In the genomic region with DNA sequence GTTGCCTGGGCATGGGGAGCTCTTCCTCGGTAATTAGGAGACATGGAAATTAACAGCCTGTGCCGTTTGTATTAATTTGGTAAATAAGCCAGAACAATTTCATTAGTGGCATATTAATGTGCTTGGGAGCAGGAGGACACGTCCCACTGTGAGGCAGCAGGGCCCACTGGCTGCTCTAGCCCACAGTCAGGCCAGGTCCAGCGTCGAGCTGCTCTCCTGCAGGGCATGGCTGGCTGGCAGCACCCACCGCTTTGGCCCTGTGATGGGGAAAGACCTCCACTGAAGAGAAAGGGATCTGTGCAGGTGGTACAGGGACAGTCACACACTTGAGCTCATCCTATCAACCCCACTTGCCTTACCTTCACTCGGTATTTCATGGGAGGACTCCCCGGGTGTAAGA, we compare ENCODE assay signal across 19 cellular contexts. TPM values are rescaled to one million over a fixed set of nuclear protein-coding genes. Genes with fewer than 3 reads are reported as not detected.
DNase-seq lines count a peak whose midpoint lies in the region; ATAC-seq, FAIRE-seq and TF ChIP-seq lines count a peak whose summit lies in the region.
"Had no signal": no experiment of that assay in that cellular context is flagged by ENCODE, and none has a peak within 500 bp of the region (broad histone marks: within the 10 kb centered on the region; RNA-seq: fewer than 3 reads in every experiment).

No MANE protein-coding gene starts in this region.

- 0 out of 22 replicates have a peak overlapping the region, but pooled peaks of 1 of the 11 experiments have one; percentile 3 for H3K9ac ChIP-seq in BLaER1 treated with 17β-estradiol and CSF1 and Interleukin-3, amounts not matched to agents 10 nM and 100 nM
- H3K9ac ChIP-seq in H9 (ENCODE audit: extremely low read depth, insufficient read length, low read length): no peak overlapping the region
- H3K9ac ChIP-seq in K562 (ENCODE audit: insufficient read depth in 1 of 2, low read depth in 2 of 2, low read length in 2 of 2): peak overlapping the region in 1 of 2 experiments; percentile 61; a peak in 1 of 4 replicates
- no peak overlapping the region for H3K9ac ChIP-seq in GM23248

- intact Hi-C loops in K562 (cut with micrococcal nuclease) (no loop called here), left cardiac atrium (cut with DNase I) (no loop called here)

- H3K79me1 ChIP-seq in H9 (ENCODE audit: insufficient read depth, low read depth, low read length, poor library complexity, severe bottlenecking): no peaks in the 10 kb centered on the region

- no peak overlapping the region for H2AFZ ChIP-seq in H9 (ENCODE audit: low read length)
- no peak overlapping the region for H2AFZ ChIP-seq in K562 (ENCODE audit: low read depth, low read length)
- H2AFZ ChIP-seq in GM23248: no peak overlapping the region

- no peak for TF ChIP-seq CTCF in H9 (conservative IDR thresholded peaks at IDR 0.05)
- TF ChIP-seq CTCF in K562 (IDR thresholded peaks at IDR 0.05 in 2 of 3, conservative IDR thresholded peaks at IDR 0.05 in 1 of 3; ENCODE audit: insufficient read depth in 2 of 3, low read depth in 1 of 3, low read length in 3 of 3): no peak

- no peak for TF ChIP-seq POLR2A in K562 (conservative IDR thresholded peaks at IDR 0.05)

- no peaks in the 10 kb centered on the region for H3K9me1 ChIP-seq in K562 (ENCODE audit: control insufficient read depth, insufficient read depth, low read length)

- H3F3A ChIP-seq in GM23248 (ENCODE audit: insufficient read depth): no peaks in the 10 kb centered on the region

- no peak overlapping the region for H3K4me3 Mint-ChIP-seq in H9
- no peak overlapping the region for H3K4me3 Mint-ChIP-seq in stimulated activated naive B cell treated with anti-CD40 and anti-IgM and Interleukin-4, amounts not matched to agents 10 μg/mL and 1 μg/mL and 100 μg/mL, for 72 hours
- H3K4me3 Mint-ChIP-seq: CD14-positive monocyte; CD8-positive, alpha-beta memory T cell had no signal

- POLR2A ChIA-PET in K562 (lab: Yijun Ruan, JAX): interaction anchor here (0.6 to 1.4 kb wide), 5 partner anchors 8 to 1970 kb away, joined by 3 to 6 read pairs (median 4); no protein-coding TSS in a partner anchor

- H3K4me3 ChIP-seq in BLaER1 treated with 17β-estradiol and CSF1 and Interleukin-3, amounts not matched to agents 10 nM and 100 nM: no peak overlapping the region
- H3K4me3 ChIP-seq in K562 (no peak overlapping the region), GM23248 (no peak overlapping the region)

- H2BK120ac ChIP-seq in H9 (ENCODE audit: low read depth, low read length, poor library complexity, severe bottlenecking): no peak overlapping the region

- H3K36me3 Mint-ChIP-seq in H9 (ENCODE audit: insufficient read depth in 1 of 3, low read depth in 3 of 3): peaks cover 2 to 4% (median 3%) of the 10 kb centered on the region in 3 experiments; a peak in 4 of 7 replicates
- peaks cover 21 to 44% of the 10 kb centered on the region in 2 donors for H3K36me3 Mint-ChIP-seq in stimulated activated naive B cell treated with anti-CD40 and anti-IgM and Interleukin-4, amounts not matched to agents 10 μg/mL and 1 μg/mL and 100 μg/mL, for 72 hours

- H3T11ph ChIP-seq in H9 (ENCODE audit: low read length): no peak overlapping the region

- no peak overlapping the region for H4K8ac ChIP-seq in H9 (replicated peaks; ENCODE audit: insufficient read length, low read depth, low read length)

- no peak overlapping the region for H2BK20ac ChIP-seq in H9 (ENCODE audit: low read depth, low read length, poor library complexity, severe bottlenecking)

- no peak overlapping the region for H3K23ac ChIP-seq in H9 (ENCODE audit: insufficient read length, low read depth, low read length)

- no peak overlapping the region for H3K56ac ChIP-seq in H9 (ENCODE audit: insufficient read length, low read depth, low read length)

- BruUV-seq in K562 (replicated peaks; lab: Mats Ljungman, UMichigan): no TSS peak

- no peak overlapping the region for H3K18ac ChIP-seq in H9 (ENCODE audit: insufficient read length, low read depth, low read length)

- H3K27ac Mint-ChIP-seq in H9: peak overlapping the region in 2 of 3 experiments; percentile 71 to 80; a peak in 2 of 7 replicates
- H3K27ac Mint-ChIP-seq in stimulated activated naive B cell treated with anti-CD40 and anti-IgM and Interleukin-4, amounts not matched to agents 10 μg/mL and 1 μg/mL and 100 μg/mL, for 72 hours: peak overlapping the region; percentile 20
- H3K27ac Mint-ChIP-seq: CD4-positive, alpha-beta T cell had no signal

- H3K9me3 Mint-ChIP-seq in H9: no peaks in the 10 kb centered on the region
- H3K9me3 Mint-ChIP-seq in stimulated activated naive B cell treated with anti-CD40 and anti-IgM and Interleukin-4, amounts not matched to agents 10 μg/mL and 1 μg/mL and 100 μg/mL, for 72 hours: no peaks in the 10 kb centered on the region
- H3K9me3 Mint-ChIP-seq: CD14-positive monocyte; CD4-positive, alpha-beta T cell; CD8-positive, alpha-beta memory T cell had no signal

- H2AK5ac ChIP-seq in H9 (ENCODE audit: insufficient read length, low read length): no peak overlapping the region

- H2BK15ac ChIP-seq in H9 (ENCODE audit: low read depth, low read length): no peak overlapping the region

- no peak overlapping the region for H3K4ac ChIP-seq in H9 (ENCODE audit: low read depth, low read length)

- CTCF ChIA-PET in K562 (lab: Yijun Ruan, JAX; ENCODE audit: low intra/inter-chr PET ratio): no interaction called here

- no peak overlapping the region for H2BK12ac ChIP-seq in H9 (ENCODE audit: insufficient read length, low read depth, low read length)

- H3K23me2 ChIP-seq in H9 (ENCODE audit: insufficient read length, low read depth, low read length, poor library complexity, severe bottlenecking): no peaks in the 10 kb centered on the region

- ATAC-seq in K562 (no peak), left cardiac atrium (no peak)
- ATAC-seq in stimulated activated naive B cell treated with anti-CD40 and anti-IgM and Interleukin-4, amounts not matched to agents 10 μg/mL and 1 μg/mL and 100 μg/mL, for 72 hours (replicated peaks): no peak
- ATAC-seq: HCT116 had no signal

- no CpG with 5 or more reads among the region's 8 CpGs for WGBS in H9 (ENCODE audit: extremely low coverage, insufficient read length, low lambda C conversion rate)
- 86% methylated on average over 8 of the region's 8 CpGs for WGBS in K562 (ENCODE audit: insufficient coverage, low coverage, missing lambda C conversion rate)
- 90 to 93% methylated on average over 8 of the region's 8 CpGs for WGBS in GM23248 (ENCODE audit: low coverage in 1 of 2, low lambda C conversion rate in 2 of 2, missing lambda C conversion rate in 2 of 2), 2 experiments

- H3K27me3 Mint-ChIP-seq in H9 (ENCODE audit: low read depth): no peaks in the 10 kb centered on the region
- H3K27me3 Mint-ChIP-seq in stimulated activated naive B cell treated with anti-CD40 and anti-IgM and Interleukin-4, amounts not matched to agents 10 μg/mL and 1 μg/mL and 100 μg/mL, for 72 hours: no peaks in the 10 kb centered on the region
- H3K27me3 Mint-ChIP-seq: CD4-positive, alpha-beta T cell had no signal

- no peaks in the 10 kb centered on the region for H3K79me2 ChIP-seq in H9 (ENCODE audit: insufficient read depth, low read length)
- no peaks in the 10 kb centered on the region for H3K79me2 ChIP-seq in K562 (ENCODE audit: control insufficient read depth, insufficient read depth, low read length)
- H3K79me2 ChIP-seq in GM23248 (ENCODE audit: insufficient read depth): no peaks in the 10 kb centered on the region

- peaks cover 6 to 7% of the 10 kb centered on the region in 2 experiments; a peak in 2 of 4 replicates for H3K4me1 Mint-ChIP-seq in H9
- peaks cover 10 to 21% of the 10 kb centered on the region in 2 donors for H3K4me1 Mint-ChIP-seq in stimulated activated naive B cell treated with anti-CD40 and anti-IgM and Interleukin-4, amounts not matched to agents 10 μg/mL and 1 μg/mL and 100 μg/mL, for 72 hours

- DNase-seq in H9 (no peak), K562 (ENCODE audit: extremely low read depth in 1 of 4, low spot score in 3 of 4) (no peak), NCI-H1436 treated with DMSO at 0.1 percent for 48 hours (lab: John Stamatoyannopoulos, UW) (no peak), GM23248 (no peak), left cardiac atrium (no peak)
- no peak for DNase-seq in stimulated activated naive B cell treated with anti-CD40 and anti-IgM and Interleukin-4, amounts not matched to agents 10 μg/mL and 1 μg/mL and 100 μg/mL, for 72 hours
- DNase-seq: CD4-positive, alpha-beta T cell; CD8-positive, alpha-beta memory T cell; DMS 273 treated with DMSO at 0.1 percent for 48 hours; DMS53; DMS79 treated with DMSO at 0.1 percent for 48 hours; GF-D8; H7 had no signal

- peak overlapping the region in 6 of 11 experiments; percentile 3 to 55 (median 32); a peak in 9 of 22 replicates for H3K27ac ChIP-seq in BLaER1 treated with 17β-estradiol and CSF1 and Interleukin-3, amounts not matched to agents 10 nM and 100 nM
- H3K27ac ChIP-seq in H9 (ENCODE audit: insufficient read length, low read depth, low read length) (no peak overlapping the region), K562 (ENCODE audit: extremely low read depth, low read depth, low read length) (no peak overlapping the region), GM23248 (no peak overlapping the region)

- H3K14ac ChIP-seq in H9 (ENCODE audit: insufficient read depth, low read length): no peak overlapping the region

- FAIRE-seq in K562 (lab: Jason Lieb, UNC): no peak
- FAIRE-seq: D721Med, GM12891, H1 had no signal

- peaks cover 11 to 78% (median 36%) of the 10 kb centered on the region in 11 experiments; a peak in 20 of 22 replicates for H3K36me3 ChIP-seq in BLaER1 treated with 17β-estradiol and CSF1 and Interleukin-3, amounts not matched to agents 10 nM and 100 nM
- peaks cover 41% of the 10 kb centered on the region; the same call in 2 of the 3 replicates for H3K36me3 ChIP-seq in K562 (ENCODE audit: control insufficient read depth, insufficient read depth, low read length)
- H3K36me3 ChIP-seq in GM23248 (ENCODE audit: low read depth): no peaks in the 10 kb centered on the region

- H2BK5ac ChIP-seq in H9 (ENCODE audit: insufficient read length, low read length): no peak overlapping the region

- peaks cover 36 to 63% (median 49%) of the 10 kb centered on the region in 10 experiments for H3K4me1 ChIP-seq in BLaER1 treated with 17β-estradiol and CSF1 and Interleukin-3, amounts not matched to agents 10 nM and 100 nM
- no peaks in the 10 kb centered on the region for H3K4me1 ChIP-seq in H9 (ENCODE audit: insufficient read depth, low read length)
- H3K4me1 ChIP-seq in K562 (replicated peaks in 1 of 2; ENCODE audit: control insufficient read depth in 2 of 2, insufficient read depth in 2 of 2, low read length in 2 of 2): no peaks in the 10 kb centered on the region
- H3K4me1 ChIP-seq in GM23248 (ENCODE audit: insufficient read depth): no peaks in the 10 kb centered on the region

- no peak for TF ChIP-seq EP300 in K562 (IDR thresholded peaks at IDR 0.05; ENCODE audit: low read length)

- TF ChIP-seq RAD21 in K562 (CRISPR knock-in tag; conservative IDR thresholded peaks at IDR 0.05 in 1 of 2, IDR thresholded peaks at IDR 0.05 in 1 of 2): no peak

- in situ Hi-C loops in K562 (cut with MboI): no loop called here
- in situ Hi-C loops in GM23248 (cut with MboI): no loop called here

- no peaks in the 10 kb centered on the region for H3K9me3 ChIP-seq in BLaER1 treated with 17β-estradiol and CSF1 and Interleukin-3, amounts not matched to agents 10 nM and 100 nM (replicated peaks in 1 of 11)
- H3K9me3 ChIP-seq in H9 (ENCODE audit: control insufficient read depth, low read depth, low read length) (no peaks in the 10 kb centered on the region), K562 (replicated peaks; ENCODE audit: control insufficient read depth, insufficient read depth, low read depth, low read length) (no peaks in the 10 kb centered on the region), GM23248 (ENCODE audit: low read depth) (no peaks in the 10 kb centered on the region)

- H3K27me3 ChIP-seq in BLaER1 treated with 17β-estradiol and CSF1 and Interleukin-3, amounts not matched to agents 10 nM and 100 nM: no peaks in the 10 kb centered on the region
- no peaks in the 10 kb centered on the region for H3K27me3 ChIP-seq in H9 (ENCODE audit: insufficient read depth, low read length)
- no peaks in the 10 kb centered on the region for H3K27me3 ChIP-seq in K562 (ENCODE audit: control insufficient read depth in 2 of 2, insufficient read depth in 2 of 2, low read length in 2 of 2)
- H3K27me3 ChIP-seq in GM23248 (replicated peaks; ENCODE audit: insufficient read depth): no peaks in the 10 kb centered on the region

- no peak overlapping the region for H4K5ac ChIP-seq in H9 (ENCODE audit: insufficient read length, low read depth, low read length)

- no peaks in the 10 kb centered on the region for H3K9me2 ChIP-seq in GM23248 (ENCODE audit: insufficient read depth)

- peaks cover 11 to 57% (median 21%) of the 10 kb centered on the region in 11 experiments; a peak in 16 of 22 replicates for H4K20me1 ChIP-seq in BLaER1 treated with 17β-estradiol and CSF1 and Interleukin-3, amounts not matched to agents 10 nM and 100 nM
- H4K20me1 ChIP-seq in H9 (ENCODE audit: control insufficient read depth, insufficient read depth, insufficient read length) (no peaks in the 10 kb centered on the region), K562 (replicated peaks; ENCODE audit: control insufficient read depth, insufficient read depth, low read length) (peaks cover 5% of the 10 kb centered on the region; the same call in 1 of the 2 replicates), GM23248 (ENCODE audit: insufficient read depth) (no peaks in the 10 kb centered on the region)

- peak overlapping the region in 9 of 11 experiments; percentile 45 to 77 (median 70); a peak in 14 of 22 replicates for H3K4me2 ChIP-seq in BLaER1 treated with 17β-estradiol and CSF1 and Interleukin-3, amounts not matched to agents 10 nM and 100 nM
- H3K4me2 ChIP-seq in H9 (ENCODE audit: insufficient read depth, insufficient read length, low read length) (no peak overlapping the region), K562 (ENCODE audit: insufficient read depth, low read length) (no peak overlapping the region), GM23248 (ENCODE audit: unreplicated experiment) (no peak overlapping the region)

- H4K91ac ChIP-seq in H9 (ENCODE audit: insufficient read length, low read depth, low read length): no peak overlapping the region

RNA-seq across cellular contexts. Expression of a gene that starts 37.5 kb away (rescaled TPM):
- total RNA-seq in H9 (2021): 10.4 and 14.3 TPM in 2 replicates
- not detected in 2 replicates for total RNA-seq in K562 (2011; cell fraction: chromatin; rRNA removed; ENCODE audit: low replicate concordance)
- not detected in 2 replicates for total RNA-seq in K562 (2011; cell fraction: nucleolus; rRNA removed)
- not detected in 2 replicates for total RNA-seq in K562 (2011; cell fraction: nucleoplasm; rRNA removed)
- not detected in 2 replicates for total RNA-seq in K562 (2014; rRNA removed)
- total RNA-seq in K562 (2014; rRNA removed; fragmentation: Illumina TruSeq; extraction: Trizol): not detected in 2 replicates
- not detected in 2 replicates for total RNA-seq in K562 (2015; rRNA removed; fragmentation: Illumina TruSeq; extraction: Trizol)
- total RNA-seq in K562 (2021): 0.07 TPM in 1 of 2 replicates, not detected in the other
- polyA plus RNA-seq in K562 (2011; rRNA removed): not detected in 2 replicates
- not detected in 2 replicates for polyA plus RNA-seq in K562 (2011; cell fraction: cytosol; rRNA removed)
- polyA plus RNA-seq in K562 (2011; cell fraction: nucleus; rRNA removed): not detected in 2 replicates
- 0.07 and 0.21 TPM in 2 replicates for polyA plus RNA-seq in K562 (2012)
- not detected in 2 replicates for polyA plus RNA-seq in K562 (2014; fragmentation: Illumina TruSeq; extraction: Trizol)
- under 1 TPM in 1 of 2 experiments, not detected in 1; 0.04 TPM for polyA plus RNA-seq in K562 (2014; fragmentation: Nextera tagmentation; extraction: Ambion mirVana)
- 0.11 TPM in 1 of 2 replicates, not detected in the other for polyA plus RNA-seq in K562 (2014; rRNA removed)
- polyA minus RNA-seq in K562 (2011; rRNA and poly(A)+ RNA removed): not detected in 2 replicates
- polyA minus RNA-seq in K562 (2011; cell fraction: cytosol; rRNA and poly(A)+ RNA removed): not detected in 2 replicates
- not detected in 2 replicates for polyA minus RNA-seq in K562 (2011; cell fraction: nucleus; rRNA and poly(A)+ RNA removed)
- total RNA-seq in GM23248 (2014; rRNA removed; shearing (Covaris generic)): 0.32 and 0.51 TPM in 2 replicates
- polyA plus RNA-seq in GM23248 (2016; fragmentation: Nextera tagmentation; extraction: Ambion mirVana): 0.13 TPM in 1 of 2 replicates, not detected in the other
- total RNA-seq in left cardiac atrium: 1 to 10 TPM; 3.9 to 8.3 TPM
- polyA plus RNA-seq: CD8-positive, alpha-beta memory T cell had no signal

Comparison
In these comparisons a context has a peak if more than half of its experiments do, and no peak if none do; other contexts are left out.
1. H3K27ac ChIP-seq: peak in BLaER1 treated with 17β-estradiol and CSF1 and Interleukin-3, amounts not matched to agents 10 nM and 100 nM (6 of 11); none in H9 (single experiment), K562 (single experiment) and GM23248 (single experiment).
2. H3K4me2 ChIP-seq: peak in BLaER1 treated with 17β-estradiol and CSF1 and Interleukin-3, amounts not matched to agents 10 nM and 100 nM (9 of 11); none in H9 (single experiment), K562 (single experiment) and GM23248 (single experiment).